Comparison of ENCODE assay signal across 9 cellular contexts in genomic region chr7:13988765-13989137, GRCh38. TPM values are rescaled to one million over a fixed set of nuclear protein-coding genes. Genes with fewer than 3 reads are reported as not detected.
A peak's percentile ranks its signal among the peaks of the same experiment; 100 is the strongest.
DNase-seq lines count a peak whose midpoint lies in the region; ATAC-seq and TF ChIP-seq lines count a peak whose summit lies in the region.
"Had no signal": no experiment of that assay in that cellular context is flagged by ENCODE, and none has a peak within 500 bp of the region (broad histone marks: within the 10 kb centered on the region; RNA-seq: fewer than 3 reads in every experiment).

No MANE protein-coding gene starts in this region.

- H3K9ac ChIP-seq in GM23248 = peak overlapping the region; percentile 82
- H3K9ac ChIP-seq in rectal smooth muscle tissue (ENCODE audit: low read length) = no peak overlapping the region

- H3K36me3 ChIP-seq in GM23248 (ENCODE audit: low read depth) (no peaks in the 10 kb centered on the region), rectal smooth muscle tissue (ENCODE audit: control insufficient read depth, insufficient read depth, low read length) (no peaks in the 10 kb centered on the region)

- peaks cover 16% of the 10 kb centered on the region; the same call in 1 of the 2 replicates for H3K79me2 ChIP-seq in GM23248 (ENCODE audit: insufficient read depth)

- peak overlapping the region; percentile 99 for H2AFZ ChIP-seq in GM23248

- peak overlapping the region; percentile 100 for H3K4me3 ChIP-seq in GM23248
- peak overlapping the region; percentile 91 for H3K4me3 ChIP-seq in rectal smooth muscle tissue (ENCODE audit: low read length)

- H3K4me1 ChIP-seq in GM23248 (ENCODE audit: insufficient read depth) = peaks cover 31% of the 10 kb centered on the region
- H3K4me1 ChIP-seq in rectal smooth muscle tissue (ENCODE audit: control insufficient read depth, insufficient read depth, low read length) = no peaks in the 10 kb centered on the region

- ATAC-seq in HG03520 (IDR thresholded peaks at IDR 0.05; ENCODE audit: unreplicated experiment) = no peak

- DNase-seq in GM23248 = peak; percentile 42
- peak; percentile 52 for DNase-seq in fibroblast of gingiva (ENCODE audit: low read depth)
- DNase-seq in activated T-cell treated with anti-CD3 and anti-CD28 coated beads, Interleukin-2, amount 50 U/mL, for 48 hours = no peak
- DNase-seq in central memory CD4-positive, alpha-beta T cell = no peak
- no peak for DNase-seq in hepatic stellate cell (ENCODE audit: low spot score)
- DNase-seq: activated naive CD4-positive, alpha-beta T cell had no signal

- no peaks in the 10 kb centered on the region for H3K27me3 ChIP-seq in GM23248 (replicated peaks; ENCODE audit: insufficient read depth)
- no peaks in the 10 kb centered on the region for H3K27me3 ChIP-seq in rectal smooth muscle tissue (ENCODE audit: control insufficient read depth, insufficient read depth, low read length)

- in situ Hi-C loops in GM23248 (cut with MboI) = no loop called here

- no peaks in the 10 kb centered on the region for H4K20me1 ChIP-seq in GM23248 (ENCODE audit: insufficient read depth)

- no peaks in the 10 kb centered on the region for H3K9me2 ChIP-seq in GM23248 (ENCODE audit: insufficient read depth)

- H3K27ac ChIP-seq in GM23248 (peak overlapping the region; percentile 64), rectal smooth muscle tissue (ENCODE audit: low read depth, low read length) (no peak overlapping the region)

- WGBS in GM23248 (ENCODE audit: low coverage in 1 of 2, low lambda C conversion rate in 2 of 2, missing lambda C conversion rate in 2 of 2), 2 experiments = 0 to 6% methylated on average over 3 to 5 of the region's 5 CpGs

- H3K4me2 ChIP-seq in GM23248 (ENCODE audit: unreplicated experiment) = peak overlapping the region; percentile 99

- H3K9me3 ChIP-seq in GM23248 (ENCODE audit: low read depth) = no peaks in the 10 kb centered on the region

- H3F3A ChIP-seq in GM23248 (ENCODE audit: insufficient read depth) = peaks cover 21% of the 10 kb centered on the region

TF ChIP-seq in PFSK-1, 5 proteins besides CTCF, POLR2A, EP300 and RAD21:
- TF ChIP-seq POLR2AphosphoS5 (IDR thresholded peaks at IDR 0.05; ENCODE audit: low read depth, low read length) (peak; percentile 21; the same call in 1 of the 2 replicates), TAF1 (IDR thresholded peaks at IDR 0.05; ENCODE audit: borderline replicate concordance, insufficient read depth, low read length) (peak; percentile 53; the same call in 1 of the 2 replicates), FOXP2 (optimal IDR thresholded peaks at IDR 0.05; ENCODE audit: borderline replicate concordance, extremely low read depth, extremely low read length, insufficient read depth) (no peak), SIN3A (IDR thresholded peaks at IDR 0.05; ENCODE audit: borderline replicate concordance, insufficient read depth, low read length) (peak; percentile 86; the same call in 1 of the 2 replicates)
- TF ChIP-seq, protein P1, sequence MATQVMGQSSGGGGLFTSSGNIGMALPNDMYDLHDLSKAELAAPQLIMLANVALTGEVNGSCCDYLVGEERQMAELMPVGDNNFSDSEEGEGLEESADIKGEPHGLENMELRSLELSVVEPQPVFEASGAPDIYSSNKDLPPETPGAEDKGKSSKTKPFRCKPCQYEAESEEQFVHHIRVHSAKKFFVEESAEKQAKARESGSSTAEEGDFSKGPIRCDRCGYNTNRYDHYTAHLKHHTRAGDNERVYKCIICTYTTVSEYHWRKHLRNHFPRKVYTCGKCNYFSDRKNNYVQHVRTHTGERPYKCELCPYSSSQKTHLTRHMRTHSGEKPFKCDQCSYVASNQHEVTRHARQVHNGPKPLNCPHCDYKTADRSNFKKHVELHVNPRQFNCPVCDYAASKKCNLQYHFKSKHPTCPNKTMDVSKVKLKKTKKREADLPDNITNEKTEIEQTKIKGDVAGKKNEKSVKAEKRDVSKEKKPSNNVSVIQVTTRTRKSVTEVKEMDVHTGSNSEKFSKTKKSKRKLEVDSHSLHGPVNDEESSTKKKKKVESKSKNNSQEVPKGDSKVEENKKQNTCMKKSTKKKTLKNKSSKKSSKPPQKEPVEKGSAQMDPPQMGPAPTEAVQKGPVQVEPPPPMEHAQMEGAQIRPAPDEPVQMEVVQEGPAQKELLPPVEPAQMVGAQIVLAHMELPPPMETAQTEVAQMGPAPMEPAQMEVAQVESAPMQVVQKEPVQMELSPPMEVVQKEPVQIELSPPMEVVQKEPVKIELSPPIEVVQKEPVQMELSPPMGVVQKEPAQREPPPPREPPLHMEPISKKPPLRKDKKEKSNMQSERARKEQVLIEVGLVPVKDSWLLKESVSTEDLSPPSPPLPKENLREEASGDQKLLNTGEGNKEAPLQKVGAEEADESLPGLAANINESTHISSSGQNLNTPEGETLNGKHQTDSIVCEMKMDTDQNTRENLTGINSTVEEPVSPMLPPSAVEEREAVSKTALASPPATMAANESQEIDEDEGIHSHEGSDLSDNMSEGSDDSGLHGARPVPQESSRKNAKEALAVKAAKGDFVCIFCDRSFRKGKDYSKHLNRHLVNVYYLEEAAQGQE (IDR thresholded peaks at IDR 0.05; ENCODE audit: insufficient read depth in 1 of 2, low read depth in 2 of 2, low read length in 2 of 2) = no peak

RNA-seq across cellular contexts. Expression of gene ETV1, which starts 0.7 kb away (rescaled TPM):
- 13.7 and 14.5 TPM in 2 replicates for total RNA-seq in GM23248 (2014; rRNA removed; shearing (Covaris generic))
- polyA plus RNA-seq in GM23248 (2016; fragmentation: Nextera tagmentation; extraction: Ambion mirVana) = 16.2 and 17.1 TPM in 2 replicates
- polyA plus RNA-seq in PFSK-1 (2012; ENCODE audit: insufficient read length, low read depth) = 204 TPM

Comparison
In these comparisons a context has a peak if more than half of its experiments do, and no peak if none do; other contexts are left out.
1. DNase-seq: peak in GM23248 (single experiment) and fibroblast of gingiva (single experiment); none in activated T-cell treated with anti-CD3 and anti-CD28 coated beads, Interleukin-2, amount 50 U/mL, for 48 hours (0 of 2), central memory CD4-positive, alpha-beta T cell (single experiment) and hepatic stellate cell (single experiment).